ENCODE assay signal across 8 cellular contexts in genomic region chr10:88582806-88583583, GRCh38. TPM values are rescaled to one million over a fixed set of nuclear protein-coding genes. Genes with fewer than 3 reads are reported as not detected.
DNase-seq lines count a peak whose midpoint lies in the region; ATAC-seq and TF ChIP-seq lines count a peak whose summit lies in the region.

TSS of gene RNLS (minus strand) at chr10:88583318.

- peaks cover 5% of the 10 kb centered on the region for H3K4me1 Mint-ChIP-seq in endothelial cell (ENCODE audit: unreplicated experiment)

- H3K4me3 ChIP-seq in GM12875 (ENCODE audit: low read depth, low read length), result peak within 1 kb of the TSS; percentile 66

- peak within 1 kb of the TSS; percentile 93 for H3K4me3 Mint-ChIP-seq in endothelial cell (ENCODE audit: unreplicated experiment)

- peak; percentile 84 for ATAC-seq in HG02678 (IDR thresholded peaks at IDR 0.05; ENCODE audit: unreplicated experiment)

- no peaks in the 10 kb centered on the region for H3K27me3 Mint-ChIP-seq in endothelial cell (ENCODE audit: unreplicated experiment)

- peak; percentile 8 for DNase-seq in NCI-H2196 treated with DMSO at 0.1 percent for 48 hours (lab: John Stamatoyannopoulos, UW; ENCODE audit: unreplicated experiment)
- peak; percentile 69 for DNase-seq in activated CD8-positive, alpha-beta memory T cell treated with anti-CD3 and anti-CD28 coated beads, Interleukin-2, amount 50 U/mL, for 4 hours
- DNase-seq in endothelial cell (ENCODE audit: low spot score), result peak; percentile 67
- peak; percentile 92 for DNase-seq in mesenteric fat pad (ENCODE audit: low spot score)
- DNase-seq in stimulated activated CD8-positive, alpha-beta memory T cell treated with anti-CD3 and anti-CD28 coated beads, Interleukin-12 subunit alpha, Interleukin-12 subunit beta, amount 100 ng/mL, for 24 hours (ENCODE audit: extremely low read depth), result peak; percentile 35
- no peak for DNase-seq in OCI-M2 (lab: John Stamatoyannopoulos, UW; ENCODE audit: unreplicated experiment)

- peak within 1 kb of the TSS; percentile 68 for H3K27ac Mint-ChIP-seq in endothelial cell (ENCODE audit: unreplicated experiment)

- peak; percentile 81 for TF ChIP-seq CTCF in GM12875 (IDR thresholded peaks at IDR 0.05; ENCODE audit: borderline replicate concordance, insufficient read depth, low read depth, low read length)
- TF ChIP-seq CTCF in endothelial cell (IDR thresholded peaks at IDR 0.05; ENCODE audit: unreplicated experiment), result peak; percentile 87

- H3K36me3 Mint-ChIP-seq in endothelial cell (ENCODE audit: low read depth, unreplicated experiment), result no peaks in the 10 kb centered on the region

- H3K9me3 Mint-ChIP-seq in endothelial cell (ENCODE audit: unreplicated experiment), result no peaks in the 10 kb centered on the region

RNA-seq across cellular contexts. Expression of gene RNLS, which starts in this region (rescaled TPM):
- total RNA-seq in endothelial cell (ENCODE audit: unreplicated experiment) (6.0 TPM), mesenteric fat pad (10.2 TPM)
